ENCODE assay signal across 30 cellular contexts in genomic region chr17:30570191-30570590, GRCh38.
"Had no signal": no experiment of that assay in that cellular context is flagged by ENCODE, and none has a peak within 500 bp of the region (broad histone marks: within the 10 kb centered on the region; RNA-seq: fewer than 3 reads in every experiment).

No MANE protein-coding gene starts in this region.

- H3K4me1 Mint-ChIP-seq: activated CD8-positive, alpha-beta memory T cell treated with anti-CD3 and anti-CD28 coated beads, Interleukin-2, amount 10 ng/mL, durations not matched to agents 7 days and 5 days; central memory CD8-positive, alpha-beta T cell; stimulated activated effector memory CD8-positive, alpha-beta T cell treated with anti-CD3 and anti-CD28 coated beads, Interleukin-12 subunit alpha, Interleukin-12 subunit beta, amount 100 ng/mL, for 72 hours had no signal

- H3K27ac Mint-ChIP-seq: activated CD8-positive, alpha-beta memory T cell treated with anti-CD3 and anti-CD28 coated beads, Interleukin-2, amount 10 ng/mL, durations not matched to agents 7 days and 5 days; activated CD8-positive, alpha-beta T cell treated with anti-CD3 and anti-CD28 coated beads, Interleukin-2, amount 10 ng/mL, durations not matched to agents 7 days and 5 days; activated naive CD4-positive, alpha-beta T cell treated with anti-CD3 and anti-CD28 coated beads, Interleukin-2, amount 50 U/mL, for 72 hours; nephron; progenitor cell of endocrine pancreas; stimulated activated effector memory CD8-positive, alpha-beta T cell treated with anti-CD3 and anti-CD28 coated beads, Interleukin-12 subunit alpha, Interleukin-12 subunit beta, amount 100 ng/mL, for 72 hours; stimulated activated naive CD8-positive, alpha-beta T cell treated with anti-CD3 and anti-CD28 coated beads, Interleukin-15, Interleukin-2, amounts not matched to agents 100 ng/mL and 50 ng/mL, for 24 hours; T-helper 17 cell had no signal

- H3K9me3 ChIP-seq: esophagus squamous epithelium, heart right ventricle, left lung, lower lobe of right lung, ovary, thoracic aorta, upper lobe of left lung had no signal

- H3K4me3 ChIP-seq: esophagus squamous epithelium, heart right ventricle, left lung, lower lobe of right lung, ovary, skin epidermis, thoracic aorta, upper lobe of left lung had no signal

- DNase-seq: activated CD8-positive, alpha-beta T cell treated with anti-CD3 and anti-CD28 coated beads, Interleukin-2, amount 10 ng/mL, durations not matched to agents 7 days and 5 days; activated naive CD4-positive, alpha-beta T cell; activated T-cell treated with anti-CD3 and anti-CD28 coated beads, Interleukin-2, amount 50 U/mL, for 48 hours; anterior cingulate cortex; dermis blood vessel endothelial cell; effector CD4-positive, alpha-beta T cell; esophagus squamous epithelium; foreskin melanocyte; heart right ventricle; kidney glomerular epithelial cell; left lung; lower lobe of right lung; stimulated activated CD4-positive, alpha-beta T cell treated with anti-CD3 and anti-CD28 coated beads, Interleukin-12 subunit alpha, Interleukin-12 subunit beta, amount 100 ng/mL, for 4 hours; stimulated activated CD4-positive, alpha-beta T cell treated with anti-CD3 and anti-CD28 coated beads, Interleukin-4, amount 100 ng/mL, for 1 hour; SW 1271; T-helper 17 cell; T1000 had no signal

- H3K4me3 Mint-ChIP-seq: activated CD8-positive, alpha-beta memory T cell treated with anti-CD3 and anti-CD28 coated beads, Interleukin-2, amount 10 ng/mL, durations not matched to agents 7 days and 5 days; activated CD8-positive, alpha-beta T cell treated with anti-CD3 and anti-CD28 coated beads, Interleukin-2, amount 10 ng/mL, durations not matched to agents 7 days and 5 days; central memory CD8-positive, alpha-beta T cell; nephron; stimulated activated effector memory CD8-positive, alpha-beta T cell treated with anti-CD3 and anti-CD28 coated beads, Interleukin-12 subunit alpha, Interleukin-12 subunit beta, amount 100 ng/mL, for 72 hours; stimulated activated naive CD8-positive, alpha-beta T cell treated with anti-CD3 and anti-CD28 coated beads, Interleukin-15, Interleukin-2, amounts not matched to agents 100 ng/mL and 50 ng/mL, for 24 hours; T-helper 17 cell had no signal

- H3K36me3 ChIP-seq: esophagus squamous epithelium, heart right ventricle, left lung, lower lobe of right lung, ovary, thoracic aorta, upper lobe of left lung had no signal

- ATAC-seq: activated CD8-positive, alpha-beta memory T cell treated with anti-CD3 and anti-CD28 coated beads, Interleukin-2, amount 10 ng/mL, durations not matched to agents 7 days and 5 days; activated CD8-positive, alpha-beta T cell treated with anti-CD3 and anti-CD28 coated beads, Interleukin-2, amount 10 ng/mL, durations not matched to agents 7 days and 5 days; activated naive CD4-positive, alpha-beta T cell treated with anti-CD3 and anti-CD28 coated beads, Interleukin-2, amount 50 U/mL, for 72 hours; heart right ventricle; left lung; lower lobe of right lung; sciatic nerve; stimulated activated effector memory CD8-positive, alpha-beta T cell treated with anti-CD3 and anti-CD28 coated beads, Interleukin-12 subunit alpha, Interleukin-12 subunit beta, amount 100 ng/mL, for 72 hours; T-helper 17 cell had no signal

- H3K4me1 ChIP-seq: esophagus squamous epithelium, heart right ventricle, left lung, lower lobe of right lung, upper lobe of left lung had no signal

- H3K9me3 Mint-ChIP-seq: activated naive CD4-positive, alpha-beta T cell treated with anti-CD3 and anti-CD28 coated beads, Interleukin-2, amount 50 U/mL, for 72 hours; central memory CD8-positive, alpha-beta T cell; nephron; stimulated activated effector memory CD8-positive, alpha-beta T cell treated with anti-CD3 and anti-CD28 coated beads, Interleukin-12 subunit alpha, Interleukin-12 subunit beta, amount 100 ng/mL, for 72 hours; stimulated activated naive CD8-positive, alpha-beta T cell treated with anti-CD3 and anti-CD28 coated beads, Interleukin-15, Interleukin-2, amounts not matched to agents 100 ng/mL and 50 ng/mL, for 24 hours had no signal

- H3K27ac ChIP-seq: epithelial cell of prostate, esophagus squamous epithelium, heart right ventricle, left lung, lower lobe of right lung, ovary, skin epidermis, thoracic aorta, upper lobe of left lung had no signal

- H3K36me3 Mint-ChIP-seq: activated CD8-positive, alpha-beta memory T cell treated with anti-CD3 and anti-CD28 coated beads, Interleukin-2, amount 10 ng/mL, durations not matched to agents 7 days and 5 days; activated naive CD4-positive, alpha-beta T cell treated with anti-CD3 and anti-CD28 coated beads, Interleukin-2, amount 50 U/mL, for 72 hours; stimulated activated effector memory CD8-positive, alpha-beta T cell treated with anti-CD3 and anti-CD28 coated beads, Interleukin-12 subunit alpha, Interleukin-12 subunit beta, amount 100 ng/mL, for 72 hours had no signal

- H3K27me3 Mint-ChIP-seq: stimulated activated naive CD8-positive, alpha-beta T cell treated with anti-CD3 and anti-CD28 coated beads, Interleukin-15, Interleukin-2, amounts not matched to agents 100 ng/mL and 50 ng/mL, for 24 hours had no signal

- H3K27me3 ChIP-seq: ovary, upper lobe of left lung had no signal
